In genomic region chr7:28939844-28940243, GRCh38 we compare ENCODE assay signal across 23 cellular contexts. TPM values are rescaled to one million over a fixed set of nuclear protein-coding genes. Genes with fewer than 3 reads are reported as not detected.
"Had no signal": no experiment of that assay in that cellular context is flagged by ENCODE, and none has a peak within 500 bp of the region (broad histone marks: within the 10 kb centered on the region; RNA-seq: fewer than 3 reads in every experiment).

No MANE protein-coding gene starts in this region.

- DNase-seq: activated CD4-positive, alpha-beta T cell treated with anti-CD3 and anti-CD28 coated beads, Interleukin-2, amount 10 ng/mL, durations not matched to agents 7 days and 5 days; activated CD8-positive, alpha-beta T cell treated with anti-CD3 and anti-CD28 coated beads for 36 hours; activated gamma-delta T cell treated with Interleukin-2 at 50 U/mL for 16 hours; anterior cingulate cortex; body of pancreas; effector CD4-positive, alpha-beta T cell; erythroblast; foreskin keratinocyte; immature natural killer cell; kidney glomerular epithelial cell; left ventricle myocardium superior; mammary epithelial cell; nucleus accumbens; small intestine; stimulated activated CD4-positive, alpha-beta T cell treated with anti-CD3 and anti-CD28 coated beads, Interleukin-2, amount 100 ng/mL, for 24 hours; stimulated activated naive CD8-positive, alpha-beta T cell treated with anti-CD3 and anti-CD28 coated beads, Interleukin-15, amount 100 ng/mL, for 72 hours; T-helper 17 cell; tibial artery had no signal

- H3K27ac ChIP-seq: body of pancreas, foreskin keratinocyte, parathyroid adenoma, tibial artery had no signal

- H3K9me3 Mint-ChIP-seq: activated CD4-positive, alpha-beta T cell treated with anti-CD3 and anti-CD28 coated beads, Interleukin-2, amount 10 ng/mL, durations not matched to agents 7 days and 5 days; activated CD8-positive, alpha-beta T cell treated with anti-CD3 and anti-CD28 coated beads for 36 hours; activated naive CD4-positive, alpha-beta T cell treated with anti-CD3 and anti-CD28 coated beads, Interleukin-2, amount 50 U/mL, for 24 hours; dendritic cell treated with granulocyte-macrophage colony-stimulating factor and Interleukin-4, amounts not matched to agents 40 ng/mL and 50 ng/mL, for 4 days; immature natural killer cell; stimulated activated effector memory CD8-positive, alpha-beta T cell treated with anti-CD3 and anti-CD28 coated beads, Interleukin-12 subunit alpha, Interleukin-12 subunit beta, amount 100 ng/mL, for 72 hours; stimulated activated naive CD8-positive, alpha-beta T cell treated with anti-CD3 and anti-CD28 coated beads, Interleukin-15, amount 100 ng/mL, for 72 hours had no signal

- H3K27ac Mint-ChIP-seq: activated CD4-positive, alpha-beta T cell treated with anti-CD3 and anti-CD28 coated beads, Interleukin-2, amount 10 ng/mL, durations not matched to agents 7 days and 5 days; activated CD8-positive, alpha-beta T cell treated with anti-CD3 and anti-CD28 coated beads for 36 hours; activated naive CD4-positive, alpha-beta T cell treated with anti-CD3 and anti-CD28 coated beads, Interleukin-2, amount 50 U/mL, for 24 hours; dendritic cell treated with granulocyte-macrophage colony-stimulating factor and Interleukin-4, amounts not matched to agents 40 ng/mL and 50 ng/mL, for 4 days; immature natural killer cell; stimulated activated effector memory CD8-positive, alpha-beta T cell treated with anti-CD3 and anti-CD28 coated beads, Interleukin-12 subunit alpha, Interleukin-12 subunit beta, amount 100 ng/mL, for 72 hours; stimulated activated naive CD8-positive, alpha-beta T cell treated with anti-CD3 and anti-CD28 coated beads, Interleukin-15, amount 100 ng/mL, for 72 hours; T-helper 17 cell had no signal

- H3K4me3 ChIP-seq: body of pancreas, tibial artery had no signal

- H3K36me3 Mint-ChIP-seq: activated naive CD4-positive, alpha-beta T cell treated with anti-CD3 and anti-CD28 coated beads, Interleukin-2, amount 50 U/mL, for 24 hours; immature natural killer cell; stimulated activated effector memory CD8-positive, alpha-beta T cell treated with anti-CD3 and anti-CD28 coated beads, Interleukin-12 subunit alpha, Interleukin-12 subunit beta, amount 100 ng/mL, for 72 hours had no signal

- H3K4me3 Mint-ChIP-seq: activated CD4-positive, alpha-beta T cell treated with anti-CD3 and anti-CD28 coated beads, Interleukin-2, amount 10 ng/mL, durations not matched to agents 7 days and 5 days; activated CD8-positive, alpha-beta T cell treated with anti-CD3 and anti-CD28 coated beads for 36 hours; activated naive CD4-positive, alpha-beta T cell treated with anti-CD3 and anti-CD28 coated beads, Interleukin-2, amount 50 U/mL, for 24 hours; dendritic cell treated with granulocyte-macrophage colony-stimulating factor and Interleukin-4, amounts not matched to agents 40 ng/mL and 50 ng/mL, for 4 days; immature natural killer cell; stimulated activated effector memory CD8-positive, alpha-beta T cell treated with anti-CD3 and anti-CD28 coated beads, Interleukin-12 subunit alpha, Interleukin-12 subunit beta, amount 100 ng/mL, for 72 hours; stimulated activated naive CD8-positive, alpha-beta T cell treated with anti-CD3 and anti-CD28 coated beads, Interleukin-15, amount 100 ng/mL, for 72 hours; T-helper 17 cell had no signal

- ATAC-seq: activated CD8-positive, alpha-beta T cell treated with anti-CD3 and anti-CD28 coated beads for 36 hours; body of pancreas; foreskin keratinocyte; sciatic nerve; stimulated activated effector memory CD8-positive, alpha-beta T cell treated with anti-CD3 and anti-CD28 coated beads, Interleukin-12 subunit alpha, Interleukin-12 subunit beta, amount 100 ng/mL, for 72 hours; stimulated activated naive CD8-positive, alpha-beta T cell treated with anti-CD3 and anti-CD28 coated beads, Interleukin-15, amount 100 ng/mL, for 72 hours; T-helper 17 cell had no signal

- H3K9me3 ChIP-seq: body of pancreas, tibial artery had no signal

- H3K4me1 ChIP-seq: body of pancreas, foreskin keratinocyte, tibial artery had no signal

- H3K36me3 ChIP-seq: tibial artery had no signal

- H3K4me1 Mint-ChIP-seq: activated CD4-positive, alpha-beta T cell treated with anti-CD3 and anti-CD28 coated beads, Interleukin-2, amount 10 ng/mL, durations not matched to agents 7 days and 5 days; activated naive CD4-positive, alpha-beta T cell treated with anti-CD3 and anti-CD28 coated beads, Interleukin-2, amount 50 U/mL, for 24 hours; immature natural killer cell; stimulated activated effector memory CD8-positive, alpha-beta T cell treated with anti-CD3 and anti-CD28 coated beads, Interleukin-12 subunit alpha, Interleukin-12 subunit beta, amount 100 ng/mL, for 72 hours; stimulated activated naive CD8-positive, alpha-beta T cell treated with anti-CD3 and anti-CD28 coated beads, Interleukin-15, amount 100 ng/mL, for 72 hours; T-helper 17 cell had no signal

- H3K27me3 ChIP-seq: body of pancreas had no signal

RNA-seq across cellular contexts. Expression of gene TRIL, which starts 18.3 kb away (rescaled TPM):
- total RNA-seq: activated CD4-positive, alpha-beta T cell treated with anti-CD3 and anti-CD28 coated beads, Interleukin-2, amount 10 ng/mL, durations not matched to agents 7 days and 5 days; activated CD8-positive, alpha-beta T cell treated with anti-CD3 and anti-CD28 coated beads for 36 hours; foreskin keratinocyte; T-helper 17 cell had no signal
- polyA plus RNA-seq: foreskin keratinocyte, immature natural killer cell had no signal
